In genomic region chr17:7233701-7234099, GRCh38 we compare ENCODE assay signal across 8 cellular contexts. TPM values are rescaled to one million over a fixed set of nuclear protein-coding genes. Genes with fewer than 3 reads are reported as not detected.
DNase-seq lines count a peak whose midpoint lies in the region; TF ChIP-seq lines count a peak whose summit lies in the region.

No MANE protein-coding gene starts in this region.

- H3K4me1 ChIP-seq in adrenal gland (replicated peaks in 1 of 2) = peaks cover 38 to 47% of the 10 kb centered on the region in 2 donors

- peak; percentile 32 for DNase-seq in activated naive CD4-positive, alpha-beta T cell treated with anti-CD3 and anti-CD28 coated beads for 36 hours
- no peak for DNase-seq in activated naive CD4-positive, alpha-beta T cell treated with anti-CD3 and anti-CD28 coated beads, Interleukin-2, amount 50 U/mL, for 16 hours
- DNase-seq in adrenal gland = no peak
- DNase-seq in kidney epithelial cell (ENCODE audit: low read depth) = no peak
- DNase-seq in superior temporal gyrus (ENCODE audit: extremely low spot score) = peak; percentile 44
- no peak for DNase-seq in NCI-H1105 (lab: John Stamatoyannopoulos, UW)
- DNase-seq in epidermal melanocyte (ENCODE audit: insufficient read length, low spot score) = no peak
- DNase-seq in head of caudate nucleus = no peak

- peak overlapping the region; percentile 90 for H3K4me3 Mint-ChIP-seq in activated naive CD4-positive, alpha-beta T cell treated with anti-CD3 and anti-CD28 coated beads for 36 hours

- peak overlapping the region; percentile 66 to 95 (median 76) for H3K4me3 ChIP-seq in adrenal gland
- H3K4me3 ChIP-seq in kidney epithelial cell (ENCODE audit: low read depth, low read length) = peak overlapping the region; percentile 79

- intact Hi-C loops in activated naive CD4-positive, alpha-beta T cell treated with anti-CD3 and anti-CD28 coated beads for 36 hours (cut with micrococcal nuclease) = loop anchor here (1.0 to 2.0 kb wide), 3 partner anchors 19 to 251 kb away; partner anchors contain the start of genes EIF5A and POLR2A
- intact Hi-C loops in adrenal gland (cut with DNase I) (no loop called here), head of caudate nucleus (cut with DNase I) (no loop called here)

- WGBS in adrenal gland, 4 donors = 0 to 2% (median 0%) methylated on average over 5 to 9 of the region's 9 CpGs

- no peaks in the 10 kb centered on the region for H3K27me3 Mint-ChIP-seq in activated naive CD4-positive, alpha-beta T cell treated with anti-CD3 and anti-CD28 coated beads for 36 hours (ENCODE audit: low read depth)

- H3K4me1 Mint-ChIP-seq in activated naive CD4-positive, alpha-beta T cell treated with anti-CD3 and anti-CD28 coated beads for 36 hours (ENCODE audit: low read depth) = peaks cover 54% of the 10 kb centered on the region

- H3K36me3 ChIP-seq in adrenal gland (replicated peaks in 1 of 2) = peaks cover 0 to 39% of the 10 kb centered on the region in 2 donors
- H3K36me3 ChIP-seq in kidney epithelial cell (ENCODE audit: control insufficient read depth, insufficient read depth, low read length) = peaks cover 7% of the 10 kb centered on the region

- H3K27ac Mint-ChIP-seq in activated naive CD4-positive, alpha-beta T cell treated with anti-CD3 and anti-CD28 coated beads for 36 hours = peak overlapping the region; percentile 80

- peak overlapping the region; percentile 74 to 91 (median 86) for H3K27ac ChIP-seq in adrenal gland

- TF ChIP-seq CTCF in adrenal gland (IDR thresholded peaks at IDR 0.05) (no peak), kidney epithelial cell (IDR thresholded peaks at IDR 0.05; ENCODE audit: insufficient read depth, low read length, poor library complexity, severe bottlenecking) (no peak)

- H3K36me3 Mint-ChIP-seq in activated naive CD4-positive, alpha-beta T cell treated with anti-CD3 and anti-CD28 coated beads for 36 hours (ENCODE audit: low read depth) = peaks cover 21% of the 10 kb centered on the region

- no peaks in the 10 kb centered on the region for H3K9me3 ChIP-seq in adrenal gland (replicated peaks in 1 of 3)

- H3K27me3 ChIP-seq in adrenal gland (no peaks in the 10 kb centered on the region), kidney epithelial cell (ENCODE audit: control insufficient read depth, insufficient read depth, low read length) (no peaks in the 10 kb centered on the region)

- no peak for TF ChIP-seq POLR2A in adrenal gland (IDR thresholded peaks at IDR 0.05)

- H3K9me3 Mint-ChIP-seq in activated naive CD4-positive, alpha-beta T cell treated with anti-CD3 and anti-CD28 coated beads for 36 hours = no peaks in the 10 kb centered on the region

- CTCF ChIA-PET in activated naive CD4-positive, alpha-beta T cell treated with anti-CD3 and anti-CD28 coated beads for 36 hours (lab: Charles Lee) = interaction anchor here (2.6 kb wide), 1 partner anchor 13 kb away, joined by 15 read pairs; the partner anchor contains the start of genes ACADVL and DLG4

RNA-seq across cellular contexts. Expression of gene DVL2, which starts 0.6 kb away (rescaled TPM):
- total RNA-seq in activated naive CD4-positive, alpha-beta T cell treated with anti-CD3 and anti-CD28 coated beads for 36 hours = 10 to 100 TPM; 26.7 to 29.4 TPM
- total RNA-seq in adrenal gland (10 to 100 TPM; 25.2 to 87.2 (median 47.9) TPM), kidney epithelial cell (57.1 and 69.8 TPM in 2 replicates)
- 10 to 100 TPM; 11.8 to 80.9 (median 19.2) TPM for polyA plus RNA-seq in adrenal gland

RNA-seq across cellular contexts. Expression of gene PHF23, which starts 5.6 kb away (rescaled TPM):
- 10 to 100 TPM in 1 of 2 experiments, 1 to 10 TPM in 1; 8.4 to 10.0 TPM for total RNA-seq in activated naive CD4-positive, alpha-beta T cell treated with anti-CD3 and anti-CD28 coated beads for 36 hours
- total RNA-seq in adrenal gland = 100 to 1,000 TPM in 1 of 8 donors, 10 to 100 TPM in 7; 33.5 to 141 (median 64.5) TPM
- 10 to 100 TPM; 28.0 to 80.3 (median 49.6) TPM for polyA plus RNA-seq in adrenal gland
- 41.3 and 53.3 TPM in 2 replicates for total RNA-seq in kidney epithelial cell

RNA-seq across cellular contexts. Expression of gene GABARAP, which starts 8.5 kb away (rescaled TPM):
- total RNA-seq in activated naive CD4-positive, alpha-beta T cell treated with anti-CD3 and anti-CD28 coated beads for 36 hours = 100 to 1,000 TPM; 137 to 152 TPM
- total RNA-seq in adrenal gland (1,000 to 10,000 TPM in 1 of 8 donors, 100 to 1,000 TPM in 7; 195 to 1,049 (median 840) TPM), kidney epithelial cell (277 and 595 TPM in 2 replicates)
- polyA plus RNA-seq in adrenal gland = 1,000 to 10,000 TPM in 2 of 3 donors, 100 to 1,000 TPM in 1; 694 to 1,285 (median 1,047) TPM

RNA-seq across cellular contexts. Expression of gene ACADVL, which starts 14.0 kb away (rescaled TPM):
- total RNA-seq in activated naive CD4-positive, alpha-beta T cell treated with anti-CD3 and anti-CD28 coated beads for 36 hours = 100 to 1,000 TPM; 263 to 267 TPM
- total RNA-seq in adrenal gland = 1,000 to 10,000 TPM; 1,309 to 2,378 (median 1,772) TPM
- polyA plus RNA-seq in adrenal gland = 1,000 to 10,000 TPM in 2 of 3 donors, 100 to 1,000 TPM in 1; 972 to 6,098 (median 5,777) TPM
- 219 and 344 TPM in 2 replicates for total RNA-seq in kidney epithelial cell

RNA-seq across cellular contexts. Expression of gene DLG4, which starts 14.1 kb away (rescaled TPM):
- total RNA-seq in activated naive CD4-positive, alpha-beta T cell treated with anti-CD3 and anti-CD28 coated beads for 36 hours = 10 to 100 TPM; 13.6 to 13.8 TPM
- total RNA-seq in adrenal gland = 10 to 100 TPM; 17.7 to 70.2 (median 31.9) TPM
- 100 to 1,000 TPM in 1 of 3 donors, 10 to 100 TPM in 2; 19.1 to 172 (median 29.6) TPM for polyA plus RNA-seq in adrenal gland
- total RNA-seq in kidney epithelial cell = 6.1 and 12.9 TPM in 2 replicates

Comparison
In these comparisons a context has a peak if more than half of its experiments do, and no peak if none do; other contexts are left out.
1. DNase-seq: peak in activated naive CD4-positive, alpha-beta T cell treated with anti-CD3 and anti-CD28 coated beads for 36 hours (single experiment) and superior temporal gyrus (single experiment); none in activated naive CD4-positive, alpha-beta T cell treated with anti-CD3 and anti-CD28 coated beads, Interleukin-2, amount 50 U/mL, for 16 hours (single experiment), adrenal gland (0 of 7), kidney epithelial cell (single experiment), NCI-H1105 (single experiment), epidermal melanocyte (single experiment) and head of caudate nucleus (0 of 42).